Comparison of ENCODE assay signal across 28 cellular contexts in genomic region chr5:132392978-132393825, GRCh38. TPM values are rescaled to one million over a fixed set of nuclear protein-coding genes. Genes with fewer than 3 reads are reported as not detected.
DNase-seq lines count a peak whose midpoint lies in the region; ATAC-seq lines count a peak whose summit lies in the region.
"Had no signal": no experiment of that assay in that cellular context is flagged by ENCODE, and none has a peak within 500 bp of the region (broad histone marks: within the 10 kb centered on the region; RNA-seq: fewer than 3 reads in every experiment).

No MANE protein-coding gene starts in this region.

- POLR2A ChIA-PET in naive thymus-derived CD8-positive, alpha-beta T cell (lab: Charles Lee) = no interaction called here

- no peak for DNase-seq in T-helper 2 cell treated with Interferon-gamma antibody and Interleukin-4, amounts not matched to agents 5 μg/mL and 100 μg/mL, for 36 hours (ENCODE audit: low spot score)
- DNase-seq in T-helper 2 cell (no peak), G401 (ENCODE audit: low spot score) (peak; percentile 38), cerebellum (ENCODE audit: low spot score) (peak; percentile 53)
- DNase-seq in naive thymus-derived CD8-positive, alpha-beta T cell = no peak
- no peak for DNase-seq in activated CD8-positive, alpha-beta memory T cell treated with anti-CD3 and anti-CD28 coated beads for 24 hours
- DNase-seq: activated CD4-positive, alpha-beta memory T cell treated with anti-CD3 and anti-CD28 coated beads for 36 hours; activated CD4-positive, CD25-positive, alpha-beta regulatory T cell; activated gamma-delta T cell; adrenal gland; CD4-positive, alpha-beta T cell; DMS153; effector memory CD4-positive, alpha-beta T cell; GDM1; hippocampal formation; immature natural killer cell; left ventricle myocardium inferior; NCI-H748 treated with DMSO at 0.1 percent for 48 hours; nephron progenitor cell; ovary; retina; spleen; stimulated activated CD4-positive, alpha-beta T cell treated with anti-CD3 and anti-CD28 coated beads, Interleukin-4, amount 100 ng/mL, for 1 hour; stimulated activated naive CD4-positive, alpha-beta T cell had no signal

- peak overlapping the region; percentile 31 for H3K27ac Mint-ChIP-seq in T-helper 2 cell treated with Interferon-gamma antibody and Interleukin-4, amounts not matched to agents 5 μg/mL and 100 μg/mL, for 36 hours
- H3K27ac Mint-ChIP-seq in naive thymus-derived CD8-positive, alpha-beta T cell = peak overlapping the region in 8 of 10 donors; percentile 19 to 86 (median 47)
- H3K27ac Mint-ChIP-seq: activated CD4-positive, alpha-beta memory T cell treated with anti-CD3 and anti-CD28 coated beads for 36 hours; CD4-positive, alpha-beta T cell; nephron progenitor cell had no signal

- in situ Hi-C loops in G401 (cut with HindIII; ENCODE audit: low sequenced_read_pairs) = no loop called here

- ATAC-seq in naive thymus-derived CD8-positive, alpha-beta T cell = no peak
- ATAC-seq in HG03095 (IDR thresholded peaks at IDR 0.05; ENCODE audit: unreplicated experiment) (no peak), HG03457 (IDR thresholded peaks at IDR 0.05; ENCODE audit: unreplicated experiment) (no peak)
- ATAC-seq: SK-N-SH treated with all-trans-retinoic acid at 6 μM for 48 hours had no signal

- no peaks in the 10 kb centered on the region for H3K9me3 Mint-ChIP-seq in T-helper 2 cell treated with Interferon-gamma antibody and Interleukin-4, amounts not matched to agents 5 μg/mL and 100 μg/mL, for 36 hours
- no peaks in the 10 kb centered on the region for H3K9me3 Mint-ChIP-seq in naive thymus-derived CD8-positive, alpha-beta T cell
- H3K9me3 Mint-ChIP-seq: activated CD4-positive, alpha-beta memory T cell treated with anti-CD3 and anti-CD28 coated beads for 36 hours; brain; CD4-positive, alpha-beta T cell; immature natural killer cell; nephron progenitor cell had no signal

- H3K36me3 Mint-ChIP-seq in T-helper 2 cell treated with Interferon-gamma antibody and Interleukin-4, amounts not matched to agents 5 μg/mL and 100 μg/mL, for 36 hours (ENCODE audit: low read depth) = peaks cover 6% of the 10 kb centered on the region
- peaks cover 0 to 24% (median 4%) of the 10 kb centered on the region in 3 donors for H3K36me3 Mint-ChIP-seq in naive thymus-derived CD8-positive, alpha-beta T cell
- H3K36me3 Mint-ChIP-seq: activated CD4-positive, alpha-beta memory T cell treated with anti-CD3 and anti-CD28 coated beads for 36 hours had no signal

- no peaks in the 10 kb centered on the region for H3K27me3 Mint-ChIP-seq in T-helper 2 cell treated with Interferon-gamma antibody and Interleukin-4, amounts not matched to agents 5 μg/mL and 100 μg/mL, for 36 hours (ENCODE audit: low read depth)
- H3K27me3 Mint-ChIP-seq in naive thymus-derived CD8-positive, alpha-beta T cell = no peaks in the 10 kb centered on the region
- H3K27me3 Mint-ChIP-seq: activated CD4-positive, alpha-beta memory T cell treated with anti-CD3 and anti-CD28 coated beads for 36 hours; brain; CD4-positive, alpha-beta T cell had no signal

- no peak overlapping the region for H3K4me3 Mint-ChIP-seq in T-helper 2 cell treated with Interferon-gamma antibody and Interleukin-4, amounts not matched to agents 5 μg/mL and 100 μg/mL, for 36 hours
- no peak overlapping the region for H3K4me3 Mint-ChIP-seq in naive thymus-derived CD8-positive, alpha-beta T cell
- H3K4me3 Mint-ChIP-seq: activated CD4-positive, alpha-beta memory T cell treated with anti-CD3 and anti-CD28 coated beads for 36 hours; brain; CD4-positive, alpha-beta T cell; immature natural killer cell; nephron progenitor cell had no signal

- H3K4me1 Mint-ChIP-seq in T-helper 2 cell treated with Interferon-gamma antibody and Interleukin-4, amounts not matched to agents 5 μg/mL and 100 μg/mL, for 36 hours (ENCODE audit: low read depth) = peaks cover 43% of the 10 kb centered on the region
- H3K4me1 Mint-ChIP-seq in naive thymus-derived CD8-positive, alpha-beta T cell = peaks cover 21 to 68% (median 51%) of the 10 kb centered on the region in 4 donors

RNA-seq across cellular contexts. Expression of gene SLC22A5, which starts 23.7 kb away (rescaled TPM):
- total RNA-seq in G401 (2014; rRNA removed; shearing (Covaris generic)) = 5.3 and 5.4 TPM in 2 replicates
- total RNA-seq in cerebellum = 10.4 TPM
- total RNA-seq in naive thymus-derived CD8-positive, alpha-beta T cell = 10 to 100 TPM in 1 of 2 experiments, 1 to 10 TPM in 1; 9.9 to 11.1 TPM
- polyA plus RNA-seq in naive thymus-derived CD8-positive, alpha-beta T cell = 1 to 10 TPM; 1.9 to 3.2 (median 2.0) TPM

Comparison
In these comparisons a context has a peak if more than half of its experiments do, and no peak if none do; other contexts are left out.
1. DNase-seq: peak in G401 (single experiment) and cerebellum (single experiment); none in T-helper 2 cell treated with Interferon-gamma antibody and Interleukin-4, amounts not matched to agents 5 μg/mL and 100 μg/mL, for 36 hours (single experiment), T-helper 2 cell (0 of 5), naive thymus-derived CD8-positive, alpha-beta T cell (0 of 10) and activated CD8-positive, alpha-beta memory T cell treated with anti-CD3 and anti-CD28 coated beads for 24 hours (single experiment).